ENCODE assay signal across 1 cellular context in genomic region chr3:52539010-52539653, GRCh38.
TF ChIP-seq lines count a peak whose summit lies in the region.

No MANE protein-coding gene starts in this region.

TF ChIP-seq in GM23338, 12 proteins besides CTCF, POLR2A, EP300 and RAD21 (continued from another document):
- TF ChIP-seq NANOG (IDR thresholded peaks at IDR 0.05; ENCODE audit: borderline replicate concordance) (no peak), ZNF114 (CRISPR knock-in tag; IDR thresholded peaks at IDR 0.05) (no peak), REST (IDR thresholded peaks at IDR 0.05; ENCODE audit: unreplicated experiment) (no peak), STAT1 (IDR thresholded peaks at IDR 0.05; ENCODE audit: unreplicated experiment) (no peak), EZH2 (IDR thresholded peaks at IDR 0.05; ENCODE audit: low read depth, unreplicated experiment) (no peak)
TF ChIP-seq in GM23338: peak in this region for 0.
